In the genomic region with DNA sequence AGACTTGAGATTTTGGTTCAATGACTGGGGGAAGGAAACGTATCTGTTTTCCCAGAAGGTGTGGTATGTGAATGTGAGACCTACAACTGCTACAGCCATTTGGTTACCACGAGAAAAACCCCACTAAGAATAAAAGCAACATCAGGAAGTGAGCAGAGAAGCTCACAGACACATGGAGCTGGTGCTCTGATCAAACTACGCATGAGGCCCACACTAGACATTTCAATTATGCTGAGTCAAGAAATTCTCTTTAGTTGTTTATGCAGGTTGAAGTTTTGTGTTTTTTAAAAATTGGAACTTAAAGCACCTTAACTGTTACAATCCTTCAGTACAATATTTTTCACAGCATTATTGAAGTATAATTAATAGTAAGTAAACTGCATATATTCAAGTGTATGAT, we compare ENCODE assay signal across 2 cellular contexts.
A peak's percentile ranks its signal among the peaks of the same experiment; 100 is the strongest.
TF ChIP-seq lines count a peak whose summit lies in the region.

No MANE protein-coding gene starts in this region.

TF ChIP-seq in A549, 52 proteins besides CTCF, POLR2A, EP300 and RAD21:
- TF ChIP-seq MAFK (IDR thresholded peaks at IDR 0.05; ENCODE audit: partially characterized antibody) = peak; percentile 74
- TF ChIP-seq, protein P1, sequence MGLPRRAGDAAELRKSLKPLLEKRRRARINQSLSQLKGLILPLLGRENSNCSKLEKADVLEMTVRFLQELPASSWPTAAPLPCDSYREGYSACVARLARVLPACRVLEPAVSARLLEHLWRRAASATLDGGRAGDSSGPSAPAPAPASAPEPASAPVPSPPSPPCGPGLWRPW (IDR thresholded peaks at IDR 0.05) = no peak
TF ChIP-seq in A549: peak in this region for 1.

TF ChIP-seq in IMR-90, 13 proteins besides CTCF, POLR2A, EP300 and RAD21:
- peak; percentile 70 for TF ChIP-seq MAFK (IDR thresholded peaks at IDR 0.05; ENCODE audit: low read depth, low read length)
- no peak for TF ChIP-seq MXI1 (IDR thresholded peaks at IDR 0.05; ENCODE audit: borderline replicate concordance, low read depth, low read length)
